ENCODE assay signal across 18 cellular contexts in genomic region chr7:131455546-131455945, GRCh38.
DNase-seq lines count a peak whose midpoint lies in the region; ATAC-seq and TF ChIP-seq lines count a peak whose summit lies in the region.
"Had no signal": no experiment of that assay in that cellular context is flagged by ENCODE, and none has a peak within 500 bp of the region (broad histone marks: within the 10 kb centered on the region; RNA-seq: fewer than 3 reads in every experiment).

No MANE protein-coding gene starts in this region.

- no peak overlapping the region for H3K9ac ChIP-seq in HCT116 (ENCODE audit: low read length)
- no peak overlapping the region for H3K9ac ChIP-seq in mesenchymal stem cell (ENCODE audit: low read length)

- H3K9me3 ChIP-seq in HCT116 (ENCODE audit: control insufficient read depth in 1 of 2, insufficient read depth in 1 of 2, low read depth in 1 of 2, low read length in 2 of 2) (no peaks in the 10 kb centered on the region), mesenchymal stem cell (ENCODE audit: control insufficient read depth, low read length) (no peaks in the 10 kb centered on the region)
- H3K9me3 ChIP-seq: Peyer's patch had no signal

- H3K4me2 ChIP-seq in HCT116 (ENCODE audit: low read length) (peak overlapping the region; percentile 4; the same call in 1 of the 2 replicates), mesenchymal stem cell (ENCODE audit: low read length, poor library complexity, severe bottlenecking) (peak overlapping the region; percentile 70)

- H3K9me2 ChIP-seq in HCT116 (ENCODE audit: insufficient read depth) = 0 out of 2 replicates have a peak, but pooled peaks cover 3% of the 10 kb centered on the region

- intact Hi-C loops in Calu3 (cut with micrococcal nuclease; ENCODE audit: unreplicated experiment) (no loop called here), HCT116 (cut with micrococcal nuclease) (no loop called here), cardiac septum (cut with DNase I) (no loop called here)

- no peak overlapping the region for H3K4me3 ChIP-seq in HCT116 (replicated peaks in 1 of 2; ENCODE audit: low read depth in 1 of 2, low read length in 2 of 2)
- no peak overlapping the region for H3K4me3 ChIP-seq in mesenchymal stem cell (ENCODE audit: insufficient read depth in 1 of 2, low read depth in 1 of 2, low read length in 2 of 2)
- H3K4me3 ChIP-seq: Peyer's patch had no signal

- H2BK15ac ChIP-seq in mesenchymal stem cell (ENCODE audit: low read depth, poor library complexity, severe bottlenecking) = no peak overlapping the region

- H3K27me3 Mint-ChIP-seq in Calu3 (ENCODE audit: unreplicated experiment) = no peaks in the 10 kb centered on the region
- H3K27me3 Mint-ChIP-seq in chondrocyte (ENCODE audit: low read depth) = no peaks in the 10 kb centered on the region

- peak overlapping the region; percentile 92 for H2BK5ac ChIP-seq in mesenchymal stem cell (ENCODE audit: low read depth, low read length, poor library complexity, severe bottlenecking)

- H3K27ac Mint-ChIP-seq in Calu3 (ENCODE audit: unreplicated experiment) (peak overlapping the region; percentile 81), chondrocyte (ENCODE audit: unreplicated experiment) (peak overlapping the region; percentile 30)
- H3K27ac Mint-ChIP-seq: CD8-positive, alpha-beta memory T cell had no signal

- no peak overlapping the region for H4K8ac ChIP-seq in mesenchymal stem cell (ENCODE audit: low read length)

- peak overlapping the region; percentile 87 for H2AK5ac ChIP-seq in mesenchymal stem cell (ENCODE audit: low read length, severe bottlenecking)

- H3K4me1 ChIP-seq in HCT116 (ENCODE audit: control insufficient read depth in 1 of 2, insufficient read depth in 2 of 2, low read length in 2 of 2) = peaks cover 7 to 28% of the 10 kb centered on the region in 2 experiments
- H3K4me1 ChIP-seq in mesenchymal stem cell (ENCODE audit: control insufficient read depth, insufficient read depth, low read depth, low read length) = peaks cover 5% of the 10 kb centered on the region
- H3K4me1 ChIP-seq: Peyer's patch had no signal

- H4K91ac ChIP-seq in mesenchymal stem cell (ENCODE audit: low read length) = no peak overlapping the region

- H3K4ac ChIP-seq in mesenchymal stem cell (ENCODE audit: low read depth in 1 of 2, low read length in 2 of 2) = no peak overlapping the region

- BruUV-seq in Calu3 (replicated peaks; lab: Mats Ljungman, UMichigan) = no TSS peak
- no TSS peak for BruUV-seq in HCT116 (replicated peaks; lab: Mats Ljungman, UMichigan)

- RAD21 ChIA-PET in HCT116 (lab: Charles Lee; ENCODE audit: low non-redundant PET in 1 of 2, low total read pairs in 2 of 2, uncharacterized antibody in 2 of 2, unreplicated experiment in 2 of 2) = no interaction called here

- H3K9me3 Mint-ChIP-seq in Calu3 (ENCODE audit: low read depth, unreplicated experiment) (no peaks in the 10 kb centered on the region), chondrocyte (ENCODE audit: low read depth) (no peaks in the 10 kb centered on the region)
- H3K9me3 Mint-ChIP-seq: CD8-positive, alpha-beta memory T cell had no signal

- H3K27me3 ChIP-seq in HCT116 (ENCODE audit: insufficient read depth, low read length) = no peaks in the 10 kb centered on the region
- H3K27me3 ChIP-seq in mesenchymal stem cell (ENCODE audit: control insufficient read depth in 1 of 2, insufficient read depth in 1 of 2, low read length in 2 of 2) = no peaks in the 10 kb centered on the region
- H3K27me3 ChIP-seq: Peyer's patch had no signal

- no peak for TF ChIP-seq POLR2A in HCT116 (IDR thresholded peaks at IDR 0.05; ENCODE audit: borderline replicate concordance, extremely low read depth, insufficient read depth, insufficient read length)

- CTCF ChIA-PET in Calu3 (lab: Charles Lee) (interaction anchor here (0.6 to 0.7 kb wide), 2 partner anchors 53 to 296 kb away, joined by 3 read pairs; no protein-coding TSS in a partner anchor), HCT116 (lab: Charles Lee) (no interaction called here)

- no peak overlapping the region for H2BK120ac ChIP-seq in mesenchymal stem cell (ENCODE audit: low read depth, low read length)

- H3K27ac ChIP-seq in HCT116 (ENCODE audit: low read depth, low read length) (no peak overlapping the region), mesenchymal stem cell (ENCODE audit: low read length, poor library complexity, severe bottlenecking) (peak overlapping the region; percentile 99)
- H3K27ac ChIP-seq: Peyer's patch had no signal

- 0 out of 2 replicates have a peak, but pooled peaks cover 4% of the 10 kb centered on the region for H3K79me2 ChIP-seq in HCT116 (ENCODE audit: insufficient read depth, low read length)

- 92% methylated on average over 7 of the region's 7 CpGs for WGBS in mesenchymal stem cell

- H3K36me3 Mint-ChIP-seq in Calu3 (ENCODE audit: insufficient read depth, unreplicated experiment) = peaks cover 10% of the 10 kb centered on the region
- H3K36me3 Mint-ChIP-seq in chondrocyte (ENCODE audit: low read depth) = peaks cover 8% of the 10 kb centered on the region

- TF ChIP-seq RAD21 in HCT116 (IDR thresholded peaks at IDR 0.05; ENCODE audit: low read depth) = no peak

- no peak overlapping the region for H3K18ac ChIP-seq in mesenchymal stem cell (ENCODE audit: low read depth in 1 of 2, low read length in 2 of 2)

- ATAC-seq in HCT116 = no peak
- ATAC-seq in HG03196 (IDR thresholded peaks at IDR 0.05; ENCODE audit: unreplicated experiment) = no peak
- ATAC-seq in HG02973 (IDR thresholded peaks at IDR 0.05; ENCODE audit: unreplicated experiment) = no peak
- ATAC-seq: Right ventricle myocardium inferior had no signal

- peak overlapping the region; percentile 52 for H3K4me3 Mint-ChIP-seq in Calu3 (ENCODE audit: low read depth, unreplicated experiment)
- no peak overlapping the region for H3K4me3 Mint-ChIP-seq in chondrocyte (ENCODE audit: unreplicated experiment)
- H3K4me3 Mint-ChIP-seq: CD8-positive, alpha-beta memory T cell had no signal

- POLR2A ChIA-PET in HCT116 (lab: Charles Lee) = no interaction called here

- H2AFZ ChIP-seq in HCT116 (ENCODE audit: low read depth, low read length, poor library complexity, severe bottlenecking) (no peak overlapping the region), mesenchymal stem cell (ENCODE audit: low read depth, low read length) (no peak overlapping the region)

- TF ChIP-seq CTCF in Calu3 (IDR thresholded peaks at IDR 0.05; ENCODE audit: unreplicated experiment) (no peak), HCT116 (IDR thresholded peaks at IDR 0.05 in 2 of 3, conservative IDR thresholded peaks at IDR 0.05 in 1 of 3; ENCODE audit: borderline replicate concordance in 1 of 3, insufficient read depth in 1 of 3, low read depth in 2 of 3, low read length in 2 of 3) (no peak), chondrocyte (IDR thresholded peaks at IDR 0.05) (no peak)

- H3K79me1 ChIP-seq in mesenchymal stem cell (replicated peaks; ENCODE audit: low read length, poor library complexity, severe bottlenecking) = no peaks in the 10 kb centered on the region

- H2BK12ac ChIP-seq in mesenchymal stem cell (ENCODE audit: low read length in 2 of 2) = no peak overlapping the region

- no peak overlapping the region for H3K14ac ChIP-seq in mesenchymal stem cell (ENCODE audit: low read length in 2 of 2)

- H3K4me1 Mint-ChIP-seq in Calu3 (ENCODE audit: low read depth, unreplicated experiment) (peaks cover 60% of the 10 kb centered on the region), chondrocyte (ENCODE audit: low read depth) (peaks cover 14% of the 10 kb centered on the region)

- no peaks in the 10 kb centered on the region for H4K20me1 ChIP-seq in HCT116 (ENCODE audit: insufficient read depth)

- no peak for DNase-seq in Calu3
- DNase-seq in HCT116 (ENCODE audit: low read depth, low spot score) = no peak
- no peak for DNase-seq in chondrocyte (ENCODE audit: low spot score)
- DNase-seq in mesenchymal stem cell = no peak
- DNase-seq in cardiac septum (ENCODE audit: low spot score) = no peak
- DNase-seq in mucosa of gallbladder (ENCODE audit: low spot score) = no peak
- DNase-seq: C1 segment of cervical spinal cord; CD8-positive, alpha-beta memory T cell; GDM1; NCI-H1092 treated with DMSO at 0.1 percent for 48 hours; NCI-H2081; NCI-H2171 treated with DMSO at 0.1 percent for 48 hours; NCI-H446; Peyer's patch; SW 1271 had no signal

- H3K36me3 ChIP-seq in HCT116 (ENCODE audit: control insufficient read depth in 1 of 2, insufficient read depth in 2 of 2, low read length in 2 of 2) (no peaks in the 10 kb centered on the region; a peak in 1 of 4 replicates), mesenchymal stem cell (ENCODE audit: control insufficient read depth in 1 of 2, insufficient read depth in 2 of 2, low read depth in 1 of 2, low read length in 2 of 2) (peaks cover 0 to 54% of the 10 kb centered on the region in 2 experiments)

- no peak overlapping the region for H3K23ac ChIP-seq in mesenchymal stem cell (ENCODE audit: low read length in 2 of 2)

TF ChIP-seq in HCT116, 20 proteins besides CTCF, POLR2A, EP300 and RAD21 (continues in another document):
- TF ChIP-seq MAX (IDR thresholded peaks at IDR 0.05) (no peak), ELF1 (IDR thresholded peaks at IDR 0.05; ENCODE audit: borderline replicate concordance, low read depth) (no peak), ZFX (IDR thresholded peaks at IDR 0.05) (no peak), EZH2phosphoT487 (IDR thresholded peaks at IDR 0.05; ENCODE audit: borderline replicate concordance) (no peak), FOSL1 (IDR thresholded peaks at IDR 0.05; ENCODE audit: low read depth) (no peak), POLR2AphosphoS5 (IDR thresholded peaks at IDR 0.05; ENCODE audit: low read depth, low read length) (no peak), CEBPB (IDR thresholded peaks at IDR 0.05; ENCODE audit: low read depth) (no peak), ZBTB33 (IDR thresholded peaks at IDR 0.05; ENCODE audit: extremely low read depth, insufficient replicate concordance, low read length) (no peak), EGR1 (IDR thresholded peaks at IDR 0.05; ENCODE audit: low read depth) (no peak)
